Comparison of ENCODE assay signal across 8 cellular contexts in the genomic region with DNA sequence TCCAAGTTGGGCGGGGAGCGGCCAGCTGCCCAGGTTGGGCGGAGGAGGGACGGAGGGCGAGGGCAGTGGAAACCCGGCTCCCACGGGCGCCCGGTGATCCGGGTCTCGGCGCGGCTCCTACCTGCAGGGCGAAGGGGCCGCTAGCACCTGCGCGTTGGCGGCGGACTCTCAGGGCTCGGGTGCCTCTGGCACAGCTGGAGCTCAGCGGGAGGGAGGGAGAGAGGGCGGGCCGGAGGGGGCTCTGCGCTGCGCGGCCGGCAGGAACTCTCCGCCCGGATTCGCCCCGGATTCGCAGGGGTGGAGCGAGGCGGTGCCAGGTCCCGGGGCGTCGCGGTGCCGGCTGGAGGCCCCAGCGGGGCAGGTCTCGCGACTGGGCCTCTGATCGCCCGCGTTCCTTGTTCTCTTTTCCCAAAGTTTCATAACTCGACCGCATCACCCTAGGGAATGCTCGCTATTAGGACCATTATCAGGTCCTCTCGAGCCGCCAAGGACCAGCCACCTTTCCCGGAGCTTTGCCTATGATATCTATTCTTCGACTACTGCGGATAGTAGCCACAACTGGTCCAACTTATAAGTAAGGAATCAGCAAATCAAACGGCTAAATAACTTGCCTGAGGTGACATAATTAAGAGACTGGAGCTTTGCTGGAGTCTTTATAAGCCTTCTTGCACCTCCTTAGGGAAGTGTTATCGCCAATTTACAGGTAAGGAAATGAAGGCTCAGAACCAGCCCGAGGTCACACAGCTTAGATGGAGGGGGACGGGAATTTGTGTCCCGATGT. TPM values are rescaled to one million over a fixed set of nuclear protein-coding genes. Genes with fewer than 3 reads are reported as not detected.
DNase-seq lines count a peak whose midpoint lies in the region; ATAC-seq and TF ChIP-seq lines count a peak whose summit lies in the region.

A gene with protein sequence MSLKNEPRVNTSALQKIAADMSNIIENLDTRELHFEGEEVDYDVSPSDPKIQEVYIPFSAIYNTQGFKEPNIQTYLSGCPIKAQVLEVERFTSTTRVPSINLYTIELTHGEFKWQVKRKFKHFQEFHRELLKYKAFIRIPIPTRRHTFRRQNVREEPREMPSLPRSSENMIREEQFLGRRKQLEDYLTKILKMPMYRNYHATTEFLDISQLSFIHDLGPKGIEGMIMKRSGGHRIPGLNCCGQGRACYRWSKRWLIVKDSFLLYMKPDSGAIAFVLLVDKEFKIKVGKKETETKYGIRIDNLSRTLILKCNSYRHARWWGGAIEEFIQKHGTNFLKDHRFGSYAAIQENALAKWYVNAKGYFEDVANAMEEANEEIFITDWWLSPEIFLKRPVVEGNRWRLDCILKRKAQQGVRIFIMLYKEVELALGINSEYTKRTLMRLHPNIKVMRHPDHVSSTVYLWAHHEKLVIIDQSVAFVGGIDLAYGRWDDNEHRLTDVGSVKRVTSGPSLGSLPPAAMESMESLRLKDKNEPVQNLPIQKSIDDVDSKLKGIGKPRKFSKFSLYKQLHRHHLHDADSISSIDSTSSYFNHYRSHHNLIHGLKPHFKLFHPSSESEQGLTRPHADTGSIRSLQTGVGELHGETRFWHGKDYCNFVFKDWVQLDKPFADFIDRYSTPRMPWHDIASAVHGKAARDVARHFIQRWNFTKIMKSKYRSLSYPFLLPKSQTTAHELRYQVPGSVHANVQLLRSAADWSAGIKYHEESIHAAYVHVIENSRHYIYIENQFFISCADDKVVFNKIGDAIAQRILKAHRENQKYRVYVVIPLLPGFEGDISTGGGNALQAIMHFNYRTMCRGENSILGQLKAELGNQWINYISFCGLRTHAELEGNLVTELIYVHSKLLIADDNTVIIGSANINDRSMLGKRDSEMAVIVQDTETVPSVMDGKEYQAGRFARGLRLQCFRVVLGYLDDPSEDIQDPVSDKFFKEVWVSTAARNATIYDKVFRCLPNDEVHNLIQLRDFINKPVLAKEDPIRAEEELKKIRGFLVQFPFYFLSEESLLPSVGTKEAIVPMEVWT (minus strand): TSS at position 206 of the 781 bp plus-strand sequence. CDS start 72,432 bp downstream, outside the sequence.

- H3K4me2 ChIP-seq in HCT116 (ENCODE audit: low read length) = peak within 1 kb of the TSS; percentile 97

- no peaks in the 10 kb centered on the region for H3K36me3 ChIP-seq in HCT116 (ENCODE audit: control insufficient read depth in 1 of 2, insufficient read depth in 2 of 2, low read length in 2 of 2)

- peak; percentile 37 for TF ChIP-seq POLR2A in HCT116 (IDR thresholded peaks at IDR 0.05; ENCODE audit: borderline replicate concordance, extremely low read depth, insufficient read depth, insufficient read length)

- peak within 1 kb of the TSS; percentile 91 for H2AFZ ChIP-seq in HCT116 (ENCODE audit: low read depth, low read length, poor library complexity, severe bottlenecking)

- H3K79me2 ChIP-seq in HCT116 (ENCODE audit: insufficient read depth, low read length) = no peaks in the 10 kb centered on the region

- no peaks in the 10 kb centered on the region for H3K9me3 ChIP-seq in HCT116 (ENCODE audit: control insufficient read depth in 1 of 2, insufficient read depth in 1 of 2, low read depth in 1 of 2, low read length in 2 of 2)

- H3K27ac ChIP-seq in HCT116 (ENCODE audit: low read depth, low read length) = peak within 1 kb of the TSS; percentile 87

- H3K4me1 ChIP-seq in HCT116 (ENCODE audit: control insufficient read depth in 1 of 2, insufficient read depth in 2 of 2, low read length in 2 of 2) = peaks cover 8 to 50% of the 10 kb centered on the region in 2 experiments; a peak in 3 of 4 replicates

- POLR2A ChIA-PET in HCT116 (lab: Charles Lee) = interaction anchor here (0.7 to 1.6 kb wide), 2 partner anchors 19 to 20 kb away, joined by 3 to 6 read pairs; no protein-coding TSS in a partner anchor

- peak; percentile 86 for ATAC-seq in HCT116

- H3K4me3 ChIP-seq in HCT116 (replicated peaks in 1 of 2; ENCODE audit: low read depth in 1 of 2, low read length in 2 of 2) (peak within 1 kb of the TSS; percentile 65 to 78), WI38 (ENCODE audit: low read depth, low read length) (peak within 1 kb of the TSS; percentile 74)

- DNase-seq in NCI-H1436 (lab: John Stamatoyannopoulos, UW) = peak; percentile 70
- no peak for DNase-seq in NCI-H1436 treated with DMSO at 0.1 percent for 48 hours (lab: John Stamatoyannopoulos, UW)
- DNase-seq in HCT116 (ENCODE audit: low read depth, low spot score) = peak; percentile 63
- peak; percentile 68 for DNase-seq in NCI-H1048 (lab: John Stamatoyannopoulos, UW)
- peak; percentile 84 for DNase-seq in dermis blood vessel endothelial cell
- peak; percentile 92 for DNase-seq in left kidney (ENCODE audit: low read depth, low spot score)
- peak; percentile 5 to 28 for DNase-seq in stimulated activated CD4-positive, alpha-beta T cell treated with anti-CD3 and anti-CD28 coated beads, Interleukin-2, amount 100 ng/mL, for 48 hours

- H3K9ac ChIP-seq in HCT116 (ENCODE audit: low read length) = peak within 1 kb of the TSS; percentile 68

- H4K20me1 ChIP-seq in HCT116 (ENCODE audit: insufficient read depth) = no peaks in the 10 kb centered on the region

- CTCF ChIA-PET in HCT116 (lab: Charles Lee) = interaction anchor here (1.0 to 2.0 kb wide), 4 partner anchors 19 to 38 kb away, joined by 3 to 8 read pairs (median 4); no protein-coding TSS in a partner anchor

- intact Hi-C loops in HCT116 (cut with micrococcal nuclease) = loop anchor here (10.0 kb wide), 1 partner anchor 64 kb away; no protein-coding TSS in a partner anchor

- BruUV-seq in HCT116 (replicated peaks; lab: Mats Ljungman, UMichigan) = TSS peak; percentile 70

- no peak for TF ChIP-seq RAD21 in HCT116 (IDR thresholded peaks at IDR 0.05; ENCODE audit: low read depth)

- no peaks in the 10 kb centered on the region for H3K27me3 ChIP-seq in HCT116 (ENCODE audit: insufficient read depth, low read length)

- RAD21 ChIA-PET in HCT116 (lab: Charles Lee; ENCODE audit: low non-redundant PET in 1 of 2, low total read pairs in 2 of 2, uncharacterized antibody in 2 of 2, unreplicated experiment in 2 of 2) = interaction anchor here in 1 of 2 experiments (1.1 kb wide), 1 partner anchor 22 kb away, joined by 4 read pairs; no protein-coding TSS in a partner anchor

- TF ChIP-seq CTCF in HCT116 (IDR thresholded peaks at IDR 0.05 in 2 of 3, conservative IDR thresholded peaks at IDR 0.05 in 1 of 3; ENCODE audit: borderline replicate concordance in 1 of 3, insufficient read depth in 1 of 3, low read depth in 2 of 3, low read length in 2 of 3) (no peak), WI38 (IDR thresholded peaks at IDR 0.05; ENCODE audit: low read depth, low read length) (no peak)

- H3K9me2 ChIP-seq in HCT116 (ENCODE audit: insufficient read depth) = no peaks in the 10 kb centered on the region

TF ChIP-seq in HCT116, 20 proteins besides CTCF, POLR2A, EP300 and RAD21:
- peak; percentile 3 for TF ChIP-seq YY1 (IDR thresholded peaks at IDR 0.05; ENCODE audit: extremely low read depth, insufficient replicate concordance, low read depth, low read length)
- peak; percentile 29; the same call in 1 of the 2 replicates for TF ChIP-seq ZFX (IDR thresholded peaks at IDR 0.05)
- TF ChIP-seq, protein P1, sequence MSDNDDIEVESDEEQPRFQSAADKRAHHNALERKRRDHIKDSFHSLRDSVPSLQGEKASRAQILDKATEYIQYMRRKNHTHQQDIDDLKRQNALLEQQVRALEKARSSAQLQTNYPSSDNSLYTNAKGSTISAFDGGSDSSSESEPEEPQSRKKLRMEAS (IDR thresholded peaks at IDR 0.05) = peak; percentile 60
- TF ChIP-seq, protein P2, sequence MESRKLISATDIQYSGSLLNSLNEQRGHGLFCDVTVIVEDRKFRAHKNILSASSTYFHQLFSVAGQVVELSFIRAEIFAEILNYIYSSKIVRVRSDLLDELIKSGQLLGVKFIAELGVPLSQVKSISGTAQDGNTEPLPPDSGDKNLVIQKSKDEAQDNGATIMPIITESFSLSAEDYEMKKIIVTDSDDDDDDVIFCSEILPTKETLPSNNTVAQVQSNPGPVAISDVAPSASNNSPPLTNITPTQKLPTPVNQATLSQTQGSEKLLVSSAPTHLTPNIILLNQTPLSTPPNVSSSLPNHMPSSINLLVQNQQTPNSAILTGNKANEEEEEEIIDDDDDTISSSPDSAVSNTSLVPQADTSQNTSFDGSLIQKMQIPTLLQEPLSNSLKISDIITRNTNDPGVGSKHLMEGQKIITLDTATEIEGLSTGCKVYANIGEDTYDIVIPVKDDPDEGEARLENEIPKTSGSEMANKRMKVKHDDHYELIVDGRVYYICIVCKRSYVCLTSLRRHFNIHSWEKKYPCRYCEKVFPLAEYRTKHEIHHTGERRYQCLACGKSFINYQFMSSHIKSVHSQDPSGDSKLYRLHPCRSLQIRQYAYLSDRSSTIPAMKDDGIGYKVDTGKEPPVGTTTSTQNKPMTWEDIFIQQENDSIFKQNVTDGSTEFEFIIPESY (IDR thresholded peaks at IDR 0.05; ENCODE audit: extremely low read depth, insufficient replicate concordance, low read length) = no peak
- TF ChIP-seq JUND (IDR thresholded peaks at IDR 0.05) = no peak
- no peak for TF ChIP-seq SP1 (IDR thresholded peaks at IDR 0.05; ENCODE audit: low read depth)
- peak; percentile 65 for TF ChIP-seq POLR2AphosphoS5 (IDR thresholded peaks at IDR 0.05; ENCODE audit: low read depth, low read length)
- peak; percentile 70 for TF ChIP-seq TCF7L2 (IDR thresholded peaks at IDR 0.05; ENCODE audit: borderline replicate concordance, extremely low read depth, insufficient read depth, insufficient read length)
- TF ChIP-seq FOSL1 (IDR thresholded peaks at IDR 0.05; ENCODE audit: low read depth) = no peak
- TF ChIP-seq SRF (IDR thresholded peaks at IDR 0.05; ENCODE audit: low read depth) = no peak

RNA-seq across cellular contexts. Expression of the gene that starts here (rescaled TPM):
- 8.4 TPM for total RNA-seq in HCT116 (2021; ENCODE audit: unreplicated experiment)
- 2.5 and 2.6 TPM in 2 replicates for polyA plus RNA-seq in HCT116 (2012)
- 66.2 and 88.7 TPM in 2 replicates for total RNA-seq in dermis blood vessel endothelial cell
